Comparison of ENCODE assay signal across 9 cellular contexts in the genomic region with DNA sequence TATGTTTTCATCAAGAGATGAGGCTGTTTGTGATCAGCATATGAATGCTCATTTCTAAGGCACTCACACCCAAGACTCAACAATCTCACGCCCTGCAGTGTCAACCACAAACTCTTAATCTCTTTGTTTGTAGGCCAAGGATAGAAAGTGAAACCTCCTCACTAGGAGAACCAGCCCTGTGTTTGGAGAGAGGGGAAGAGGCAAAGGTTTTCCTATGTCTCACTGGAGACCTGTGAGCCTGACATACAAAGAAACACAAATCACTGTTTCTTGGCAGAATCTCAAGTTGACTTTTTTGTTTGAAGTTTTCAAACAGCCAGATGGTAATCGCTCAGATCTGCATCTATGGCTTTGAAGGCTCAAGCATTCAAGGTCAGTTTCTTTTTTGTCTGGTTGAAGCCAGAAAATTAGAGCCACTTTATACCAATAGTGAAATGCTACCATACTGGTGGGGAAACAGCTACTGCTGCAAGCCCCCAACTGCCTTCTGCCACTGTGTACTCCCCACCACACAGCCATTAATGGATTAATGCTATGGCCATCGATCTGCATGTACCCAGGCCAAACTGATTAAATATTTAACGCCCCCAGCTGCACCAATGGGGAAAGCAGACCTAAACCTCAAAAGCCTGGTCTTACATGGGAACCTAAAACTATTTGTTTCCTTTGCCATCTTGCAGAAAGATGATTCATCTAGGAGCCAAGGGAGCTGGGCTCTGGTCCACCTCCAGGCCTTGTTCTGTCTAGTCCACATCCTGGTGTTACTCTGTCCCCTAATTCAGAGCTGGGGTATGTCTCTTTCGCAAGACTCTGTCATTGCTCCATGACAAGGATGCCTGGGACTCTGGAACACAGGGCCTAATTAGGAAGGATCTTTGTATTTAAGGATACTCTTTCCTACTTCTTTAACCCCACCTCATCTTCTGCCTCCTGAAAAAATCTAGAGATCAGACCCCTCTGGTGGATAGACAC. TPM values are rescaled to one million over a fixed set of nuclear protein-coding genes. Genes with fewer than 3 reads are reported as not detected.
DNase-seq lines count a peak whose midpoint lies in the region; ATAC-seq and TF ChIP-seq lines count a peak whose summit lies in the region.
"Had no signal": no experiment of that assay in that cellular context is flagged by ENCODE, and none has a peak within 500 bp of the region (broad histone marks: within the 10 kb centered on the region; RNA-seq: fewer than 3 reads in every experiment).

No MANE protein-coding gene starts in this region.

- H3K9me3 Mint-ChIP-seq in CD14-positive monocyte (peaks cover 0 to 2% (median 0%) of the 10 kb centered on the region in 7 donors), natural killer cell (no peaks in the 10 kb centered on the region)

- DNase-seq in CD14-positive monocyte (ENCODE audit: low spot score) (no peak), M059J (ENCODE audit: low read depth) (peak; percentile 91), astrocyte of the spinal cord (ENCODE audit: low read depth, low spot score) (peak; percentile 89), natural killer cell (peak; percentile 37), midbrain (lab: John Stamatoyannopoulos, UW) (no peak), stomach (no peak)
- DNase-seq: left cardiac atrium had no signal

- in situ Hi-C loops in astrocyte of the spinal cord (cut with HindIII; ENCODE audit: low sequenced_read_pairs): no loop called here

- peaks cover 0 to 18% (median 12%) of the 10 kb centered on the region in 4 donors for H3K4me1 ChIP-seq in stomach

- H3K27me3 Mint-ChIP-seq in CD14-positive monocyte (ENCODE audit: low read depth in 3 of 3): peaks cover 1 to 3% (median 3%) of the 10 kb centered on the region in 3 donors
- H3K27me3 Mint-ChIP-seq in natural killer cell (ENCODE audit: low read depth in 2 of 2): no peaks in the 10 kb centered on the region

- H3K36me3 Mint-ChIP-seq in CD14-positive monocyte (no peaks in the 10 kb centered on the region), natural killer cell (no peaks in the 10 kb centered on the region)

- no peak overlapping the region for H3K4me3 ChIP-seq in astrocyte of the spinal cord (ENCODE audit: low read depth, low read length)
- H3K4me3 ChIP-seq in stomach: no peak overlapping the region

- peak overlapping the region in 4 of 7 donors; percentile 2 to 75 (median 40) for H3K27ac Mint-ChIP-seq in CD14-positive monocyte
- peak overlapping the region; percentile 82 to 91 for H3K27ac Mint-ChIP-seq in natural killer cell

- TF ChIP-seq POLR2A in stomach (IDR thresholded peaks at IDR 0.05): no peak

- H3K27ac ChIP-seq in stomach: no peak overlapping the region

- H3K9me3 ChIP-seq in stomach: no peaks in the 10 kb centered on the region

- TF ChIP-seq EP300 in stomach (IDR thresholded peaks at IDR 0.05): no peak

- intact Hi-C loops in CD14-positive monocyte (cut with micrococcal nuclease) (no loop called here), natural killer cell (cut with micrococcal nuclease) (loop anchor here (1.0 kb wide), 1 partner anchor 28 kb away; a partner anchor contains a TSS), stomach (cut with DNase I; ENCODE audit: low total_unique reads) (no loop called here)

- peaks cover 21% of the 10 kb centered on the region for H3K4me1 Mint-ChIP-seq in CD14-positive monocyte
- H3K4me1 Mint-ChIP-seq in natural killer cell: peaks cover 56 to 57% of the 10 kb centered on the region in 2 donors

- H3K36me3 ChIP-seq in stomach: no peaks in the 10 kb centered on the region

- ATAC-seq in GM19452 (IDR thresholded peaks at IDR 0.05; ENCODE audit: unreplicated experiment): peak; percentile 91
- peak; percentile 86 to 96 (median 95) for ATAC-seq in natural killer cell
- ATAC-seq in HG03439 (IDR thresholded peaks at IDR 0.05; ENCODE audit: unreplicated experiment): no peak

- no peaks in the 10 kb centered on the region for H3K27me3 ChIP-seq in stomach

- H3K4me3 Mint-ChIP-seq in CD14-positive monocyte (no peak overlapping the region), natural killer cell (peak overlapping the region; percentile 78)

- WGBS in stomach, 5 donors: 50 to 61% (median 55%) methylated on average over 5 of the region's 5 CpGs

- TF ChIP-seq CTCF in CD14-positive monocyte (IDR thresholded peaks at IDR 0.05) (no peak), astrocyte of the spinal cord (IDR thresholded peaks at IDR 0.05; ENCODE audit: low read depth, low read length) (no peak), natural killer cell (IDR thresholded peaks at IDR 0.05) (no peak), stomach (IDR thresholded peaks at IDR 0.05) (no peak)

RNA-seq across cellular contexts. Expression of a gene that starts 16.3 kb away (rescaled TPM):
- not detected for polyA plus RNA-seq in CD14-positive monocyte
- 8.8 and 10.5 TPM in 2 replicates for total RNA-seq in M059J (2014; rRNA removed; shearing (Covaris generic))
- 1 to 10 TPM in 2 of 3 donors, under 1 TPM in 1; 0.96 to 2.9 (median 1.4) TPM for total RNA-seq in natural killer cell
- 1 to 10 TPM in 3 of 5 donors, not detected in 2; 3.2 to 5.1 (median 3.5) TPM for total RNA-seq in stomach
- 1 to 10 TPM in 1 of 3 donors, under 1 TPM in 2; 0.13 to 2.1 (median 0.62) TPM for polyA plus RNA-seq in stomach

RNA-seq across cellular contexts. Expression of a gene that starts 28.4 kb away (rescaled TPM):
- polyA plus RNA-seq in CD14-positive monocyte (1 to 10 TPM in 1 of 2 donors, under 1 TPM in 1; 0.16 to 1.4 TPM), stomach (under 1 TPM in 1 of 3 donors, not detected in 2; 0.25 TPM)
- not detected in 2 replicates for total RNA-seq in M059J (2014; rRNA removed; shearing (Covaris generic))
- total RNA-seq in natural killer cell (100 to 1,000 TPM in 1 of 3 donors, 10 to 100 TPM in 2; 77.7 to 150 (median 83.4) TPM), stomach (1 to 10 TPM in 1 of 5 donors, under 1 TPM in 1, not detected in 3; 0.37 to 4.8 TPM)

Comparison
In these comparisons a context has a peak if more than half of its experiments do, and no peak if none do; other contexts are left out.
1. DNase-seq: peak in M059J (single experiment), astrocyte of the spinal cord (single experiment) and natural killer cell (single experiment); none in CD14-positive monocyte (single experiment), midbrain (single experiment) and stomach (single experiment).
2. RNA of a gene that starts 28.4 kb away (total RNA-seq): 77.7 to 150 TPM in natural killer cell; not detected in M059J and 0.37 to 4.8 TPM in stomach; every median in the first group is over 10 times any median in the second.